ENCODE assay signal across 8 cellular contexts in genomic region chr14:89351364-89351957, GRCh38.
DNase-seq lines count a peak whose midpoint lies in the region; ATAC-seq and TF ChIP-seq lines count a peak whose summit lies in the region.

No MANE protein-coding gene starts in this region.

- H3K18ac ChIP-seq in IMR-90 (ENCODE audit: low read depth, low read length), result peak overlapping the region; percentile 2

- CTCF ChIA-PET in CD8-positive, alpha-beta memory T cell (lab: Charles Lee), result no interaction called here
- CTCF ChIA-PET in IMR-90 (lab: Yijun Ruan, JAX), result no interaction called here

- dilution Hi-C loops in IMR-90 (cut with HindIII; ENCODE audit: low sequenced_read_pairs, unreplicated experiment), result no loop called here

- H3K27me3 Mint-ChIP-seq in CD8-positive, alpha-beta memory T cell, result no peaks in the 10 kb centered on the region

- no peaks in the 10 kb centered on the region for H3K9me3 ChIP-seq in CD8-positive, alpha-beta memory T cell (ENCODE audit: low read length)
- H3K9me3 ChIP-seq in IMR-90 (ENCODE audit: control insufficient read depth, insufficient read depth, low read length) (no peaks in the 10 kb centered on the region), right lobe of liver (no peaks in the 10 kb centered on the region), aorta (ENCODE audit: control insufficient read depth, low read length) (no peaks in the 10 kb centered on the region)

- H3K9ac ChIP-seq in IMR-90 (ENCODE audit: low read depth, low read length), result peak overlapping the region; percentile 5; the same call in 1 of the 2 replicates

- peaks cover 34% of the 10 kb centered on the region for H3K4me1 ChIP-seq in CD8-positive, alpha-beta memory T cell (ENCODE audit: insufficient read depth, low read length)
- peaks cover 16% of the 10 kb centered on the region for H3K4me1 ChIP-seq in IMR-90 (ENCODE audit: control insufficient read depth, insufficient read depth, low read length)
- peaks cover 0 to 47% (median 15%) of the 10 kb centered on the region in 4 donors for H3K4me1 ChIP-seq in right lobe of liver
- H3K4me1 ChIP-seq in aorta (ENCODE audit: control insufficient read depth in 1 of 2, insufficient read depth in 2 of 2, low read length in 2 of 2), result peaks cover 3 to 5% of the 10 kb centered on the region in 2 donors

- H2BK15ac ChIP-seq in IMR-90 (ENCODE audit: low read depth, low read length), result 0 out of 3 replicates have a peak overlapping the region, but pooled peaks have one; percentile 2

- DNase-seq in CD8-positive, alpha-beta memory T cell, result peak in 1 of 5 donors; percentile 30
- peak; percentile 42 for DNase-seq in IMR-90
- DNase-seq in activated naive CD4-positive, alpha-beta T cell treated with anti-CD3 and anti-CD28 coated beads, Interleukin-2, amount 50 U/mL, for 72 hours (ENCODE audit: low spot score in 2 of 2), result no peak
- peak; percentile 49 to 84 (median 84) for DNase-seq in right lobe of liver
- no peak for DNase-seq in aorta
- DNase-seq in HUDEP-2 (lab: John Stamatoyannopoulos, UW; ENCODE audit: unreplicated experiment in 76 of 76), result no peak
- DNase-seq in NCI-H2029 treated with DMSO at 0.1 percent for 48 hours (lab: John Stamatoyannopoulos, UW), result no peak

- TF ChIP-seq CTCF in IMR-90 (conservative IDR thresholded peaks at IDR 0.05; ENCODE audit: low read depth, low read length), result no peak
- no peak for TF ChIP-seq CTCF in right lobe of liver (IDR thresholded peaks at IDR 0.05)

- POLR2A ChIA-PET in CD8-positive, alpha-beta memory T cell (lab: Charles Lee), result no interaction called here
- POLR2A ChIA-PET in IMR-90 (lab: Charles Lee; ENCODE audit: unreplicated experiment), result no interaction called here

- H3K27ac Mint-ChIP-seq in CD8-positive, alpha-beta memory T cell, result peak overlapping the region; percentile 13 to 94 (median 80)
- peak overlapping the region; percentile 88 to 97 for H3K27ac Mint-ChIP-seq in activated naive CD4-positive, alpha-beta T cell treated with anti-CD3 and anti-CD28 coated beads, Interleukin-2, amount 50 U/mL, for 72 hours

- H3K36me3 Mint-ChIP-seq in CD8-positive, alpha-beta memory T cell, result peaks cover 22 to 37% (median 22%) of the 10 kb centered on the region in 3 donors
- H3K36me3 Mint-ChIP-seq in activated naive CD4-positive, alpha-beta T cell treated with anti-CD3 and anti-CD28 coated beads, Interleukin-2, amount 50 U/mL, for 72 hours, result peaks cover 27 to 59% of the 10 kb centered on the region in 2 donors

- no TSS peak for BruUV-seq in IMR-90 (replicated peaks; lab: Mats Ljungman, UMichigan)

- H3K79me1 ChIP-seq in IMR-90 (ENCODE audit: low read depth in 1 of 2, low read length in 2 of 2), result peaks cover 51 to 62% of the 10 kb centered on the region in 2 experiments

- no peaks in the 10 kb centered on the region for H4K20me1 ChIP-seq in IMR-90 (ENCODE audit: insufficient read depth, low read length)

- ATAC-seq in GM19467 (IDR thresholded peaks at IDR 0.05; ENCODE audit: unreplicated experiment) (peak; percentile 87), IMR-90 (ENCODE audit: low read depth) (peak; percentile 70), right lobe of liver (peak; percentile 71 to 79 (median 76)), aorta (ENCODE audit: low FRiP score) (peak; percentile 11)
- ATAC-seq in activated naive CD4-positive, alpha-beta T cell treated with anti-CD3 and anti-CD28 coated beads, Interleukin-2, amount 50 U/mL, for 72 hours, result peak in 1 of 2 donors; percentile 34

- H3K56ac ChIP-seq in IMR-90 (ENCODE audit: extremely low read depth, insufficient read depth, low read length), result peak overlapping the region; percentile 63

- peaks cover 6% of the 10 kb centered on the region for H3K9me1 ChIP-seq in IMR-90 (ENCODE audit: insufficient read depth, low read length)

- H3K4me3 Mint-ChIP-seq in CD8-positive, alpha-beta memory T cell, result peak overlapping the region; percentile 12 to 85 (median 77)

- TF ChIP-seq POLR2A in IMR-90 (IDR thresholded peaks at IDR 0.05; ENCODE audit: low read depth, low read length), result no peak
- TF ChIP-seq POLR2A in right lobe of liver (IDR thresholded peaks at IDR 0.05), result no peak

- peak overlapping the region; percentile 1; the same call in 1 of the 2 replicates for H4K5ac ChIP-seq in IMR-90 (ENCODE audit: low read depth, low read length)

- H2AFZ ChIP-seq in IMR-90 (replicated peaks; ENCODE audit: low read length, poor library complexity), result peak overlapping the region; percentile 25

- peak overlapping the region; percentile 50 for H3K14ac ChIP-seq in IMR-90 (replicated peaks; ENCODE audit: low read depth, low read length)

- peak overlapping the region; percentile 20 for H3K4me3 ChIP-seq in CD8-positive, alpha-beta memory T cell (ENCODE audit: low read length)
- H3K4me3 ChIP-seq in IMR-90 (ENCODE audit: insufficient read depth, low read depth, low read length) (no peak overlapping the region), right lobe of liver (peak overlapping the region in 1 of 3 donors; percentile 15), aorta (ENCODE audit: low read length in 2 of 2) (no peak overlapping the region)

- no peak for TF ChIP-seq RAD21 in IMR-90 (IDR thresholded peaks at IDR 0.05; ENCODE audit: low read length)

- H3K23ac ChIP-seq in IMR-90 (ENCODE audit: low read depth, low read length), result peak overlapping the region; percentile 13; the same call in 1 of the 2 replicates

- WGBS in IMR-90 (ENCODE audit: extremely low coverage in 2 of 2, insufficient read length in 1 of 2), 2 experiments, result no CpG with 5 or more reads among the region's 11 CpGs
- whole genome bisulfite sequencing in right lobe of liver (ENCODE audit: insufficient coverage, low coverage, low lambda C conversion rate, missing lambda C conversion rate), result under 1% methylated on average over 11 of the region's 11 CpGs
- WGBS in aorta, 2 donors, result 0 to 1% methylated on average over 11 of the region's 11 CpGs

- H3K36me3 ChIP-seq in CD8-positive, alpha-beta memory T cell (ENCODE audit: insufficient read depth, low read length), result no peaks in the 10 kb centered on the region
- H3K36me3 ChIP-seq in IMR-90 (ENCODE audit: control insufficient read depth, insufficient read depth, low read length) (peaks cover 21% of the 10 kb centered on the region), right lobe of liver (no peaks in the 10 kb centered on the region), aorta (ENCODE audit: control insufficient read depth in 1 of 2, insufficient read depth in 2 of 2, low read length in 1 of 2) (peaks cover 0 to 3% of the 10 kb centered on the region in 2 donors)

- H2BK5ac ChIP-seq in IMR-90 (ENCODE audit: low read depth, low read length, poor library complexity, severe bottlenecking), result peak overlapping the region; percentile 82

- H2BK20ac ChIP-seq in IMR-90 (ENCODE audit: low read depth, low read length), result peak overlapping the region; percentile 57; the same call in 1 of the 2 replicates

- H4K91ac ChIP-seq in IMR-90 (ENCODE audit: insufficient read depth, low read depth, low read length), result peak overlapping the region; percentile 6; the same call in 1 of the 2 replicates

- intact Hi-C loops in IMR-90 (cut with micrococcal nuclease) (no loop called here), right lobe of liver (cut with DNase I) (no loop called here), aorta (cut with DNase I) (no loop called here)

- 0 out of 2 replicates have a peak overlapping the region, but pooled peaks have one; percentile 5 for H2AK5ac ChIP-seq in IMR-90 (ENCODE audit: low read depth, low read length)

- no peaks in the 10 kb centered on the region for H3K9me3 Mint-ChIP-seq in CD8-positive, alpha-beta memory T cell
- H3K9me3 Mint-ChIP-seq in activated naive CD4-positive, alpha-beta T cell treated with anti-CD3 and anti-CD28 coated beads, Interleukin-2, amount 50 U/mL, for 72 hours, result peaks cover 0 to 4% of the 10 kb centered on the region in 2 donors

- in situ Hi-C loops in IMR-90 (cut with MboI; ENCODE audit: low sequenced_read_pairs), result no loop called here

- H3K4ac ChIP-seq in IMR-90 (ENCODE audit: low read depth, low read length), result peak overlapping the region; percentile 6

- H3K27ac ChIP-seq in CD8-positive, alpha-beta memory T cell (ENCODE audit: low read depth, low read length), result no peak overlapping the region
- H3K27ac ChIP-seq in IMR-90 (ENCODE audit: insufficient read depth, low read length) (peak overlapping the region; percentile 81), right lobe of liver (peak overlapping the region; percentile 48 to 90 (median 71)), aorta (ENCODE audit: low read depth in 1 of 2, low read length in 2 of 2) (peak overlapping the region; percentile 68 to 83)

- peak overlapping the region; percentile 67 for H2BK120ac ChIP-seq in IMR-90 (ENCODE audit: low read depth, low read length)

- H3K4me2 ChIP-seq in IMR-90 (ENCODE audit: low read depth, low read length), result peak overlapping the region; percentile 76

- no peak overlapping the region for H2AK9ac ChIP-seq in IMR-90 (replicated peaks; ENCODE audit: low read depth, low read length, poor library complexity)

- peak overlapping the region; percentile 34 to 68; a peak in 3 of 4 replicates for H4K8ac ChIP-seq in IMR-90 (ENCODE audit: low read depth in 2 of 2, low read length in 2 of 2)

- H3K27me3 ChIP-seq in CD8-positive, alpha-beta memory T cell (ENCODE audit: insufficient read depth, low read length, poor library complexity, severe bottlenecking), result no peaks in the 10 kb centered on the region
- H3K27me3 ChIP-seq in IMR-90 (ENCODE audit: control insufficient read depth, insufficient read depth, low read length), result no peaks in the 10 kb centered on the region
- no peaks in the 10 kb centered on the region for H3K27me3 ChIP-seq in right lobe of liver
- no peaks in the 10 kb centered on the region for H3K27me3 ChIP-seq in aorta (ENCODE audit: control insufficient read depth in 1 of 2, insufficient read depth in 2 of 2, low read length in 1 of 2)

- H3K4me1 Mint-ChIP-seq in CD8-positive, alpha-beta memory T cell, result peaks cover 64 to 71% (median 66%) of the 10 kb centered on the region in 3 donors

TF ChIP-seq in IMR-90, 13 proteins besides CTCF, POLR2A, EP300 and RAD21:
- TF ChIP-seq CHD1 (IDR thresholded peaks at IDR 0.05; ENCODE audit: low read depth, low read length) (no peak), SMC3 (IDR thresholded peaks at IDR 0.05; ENCODE audit: low read depth, low read length) (0 out of 2 replicates have a peak, but pooled peaks have one; percentile 5)

Comparison
In these comparisons a context has a peak if more than half of its experiments do, and no peak if none do; other contexts are left out.
1. DNase-seq: peak in IMR-90 (single experiment) and right lobe of liver (3 of 3); none in activated naive CD4-positive, alpha-beta T cell treated with anti-CD3 and anti-CD28 coated beads, Interleukin-2, amount 50 U/mL, for 72 hours (0 of 2), aorta (0 of 2), HUDEP-2 (0 of 76) and NCI-H2029 treated with DMSO at 0.1 percent for 48 hours (single experiment).